ENCODE assay signal across 3 cellular contexts in genomic region chr17:61306003-61306402, GRCh38.
TF ChIP-seq lines count a peak whose summit lies in the region.

No MANE protein-coding gene starts in this region.

TF ChIP-seq in SK-N-SH, 30 proteins besides CTCF, POLR2A, EP300 and RAD21 (continued from another document):
- TF ChIP-seq TCF12 (IDR thresholded peaks at IDR 0.05) (peak; percentile 11; the same call in 1 of the 2 replicates), GATA2 (CRISPR knock-in tag; IDR thresholded peaks at IDR 0.05) (no peak), TAF1 (IDR thresholded peaks at IDR 0.05; ENCODE audit: borderline replicate concordance, low read depth, low read length) (no peak), CHD2 (IDR thresholded peaks at IDR 0.05; ENCODE audit: low read length, partially characterized antibody) (no peak), MAX (IDR thresholded peaks at IDR 0.05; ENCODE audit: low read depth) (no peak), MEF2A (IDR thresholded peaks at IDR 0.05; ENCODE audit: borderline replicate concordance, low read depth) (0 out of 2 replicates have a peak, but pooled peaks have one; percentile 4), SIN3A (IDR thresholded peaks at IDR 0.05; ENCODE audit: borderline replicate concordance, low read depth, low read length) (no peak), RFX5 (IDR thresholded peaks at IDR 0.05; ENCODE audit: low read length) (no peak), SMC3 (IDR thresholded peaks at IDR 0.05; ENCODE audit: low read depth, low read length) (no peak), REST (IDR thresholded peaks at IDR 0.05; ENCODE audit: low read depth, low read length) (no peak)
- TF ChIP-seq, protein P1, sequence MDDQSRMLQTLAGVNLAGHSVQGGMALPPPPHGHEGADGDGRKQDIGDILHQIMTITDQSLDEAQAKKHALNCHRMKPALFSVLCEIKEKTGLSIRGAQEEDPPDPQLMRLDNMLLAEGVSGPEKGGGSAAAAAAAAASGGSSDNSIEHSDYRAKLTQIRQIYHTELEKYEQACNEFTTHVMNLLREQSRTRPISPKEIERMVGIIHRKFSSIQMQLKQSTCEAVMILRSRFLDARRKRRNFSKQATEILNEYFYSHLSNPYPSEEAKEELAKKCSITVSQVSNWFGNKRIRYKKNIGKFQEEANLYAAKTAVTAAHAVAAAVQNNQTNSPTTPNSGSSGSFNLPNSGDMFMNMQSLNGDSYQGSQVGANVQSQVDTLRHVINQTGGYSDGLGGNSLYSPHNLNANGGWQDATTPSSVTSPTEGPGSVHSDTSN (IDR thresholded peaks at IDR 0.05): no peak

TF ChIP-seq in SK-N-SH treated with all-trans-retinoic acid at 6 μM for 48 hours, 23 proteins besides CTCF, POLR2A, EP300 and RAD21 (continued from another document):
- no peak for TF ChIP-seq BACH2 (CRISPR knock-in tag; IDR thresholded peaks at IDR 0.05; ENCODE audit: borderline replicate concordance)
- no peak for TF ChIP-seq TOX (CRISPR knock-in tag; IDR thresholded peaks at IDR 0.05; ENCODE audit: borderline replicate concordance)
- no peak for TF ChIP-seq ISL1 (CRISPR knock-in tag; IDR thresholded peaks at IDR 0.05)
- TF ChIP-seq, protein P2, sequence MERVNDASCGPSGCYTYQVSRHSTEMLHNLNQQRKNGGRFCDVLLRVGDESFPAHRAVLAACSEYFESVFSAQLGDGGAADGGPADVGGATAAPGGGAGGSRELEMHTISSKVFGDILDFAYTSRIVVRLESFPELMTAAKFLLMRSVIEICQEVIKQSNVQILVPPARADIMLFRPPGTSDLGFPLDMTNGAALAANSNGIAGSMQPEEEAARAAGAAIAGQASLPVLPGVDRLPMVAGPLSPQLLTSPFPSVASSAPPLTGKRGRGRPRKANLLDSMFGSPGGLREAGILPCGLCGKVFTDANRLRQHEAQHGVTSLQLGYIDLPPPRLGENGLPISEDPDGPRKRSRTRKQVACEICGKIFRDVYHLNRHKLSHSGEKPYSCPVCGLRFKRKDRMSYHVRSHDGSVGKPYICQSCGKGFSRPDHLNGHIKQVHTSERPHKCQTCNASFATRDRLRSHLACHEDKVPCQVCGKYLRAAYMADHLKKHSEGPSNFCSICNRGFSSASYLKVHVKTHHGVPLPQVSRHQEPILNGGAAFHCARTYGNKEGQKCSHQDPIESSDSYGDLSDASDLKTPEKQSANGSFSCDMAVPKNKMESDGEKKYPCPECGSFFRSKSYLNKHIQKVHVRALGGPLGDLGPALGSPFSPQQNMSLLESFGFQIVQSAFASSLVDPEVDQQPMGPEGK (CRISPR knock-in tag; IDR thresholded peaks at IDR 0.05; ENCODE audit: borderline replicate concordance): no peak
- no peak for TF ChIP-seq PPARA (CRISPR knock-in tag; IDR thresholded peaks at IDR 0.05; ENCODE audit: borderline replicate concordance)
- TF ChIP-seq ZFP3 (CRISPR knock-in tag; IDR thresholded peaks at IDR 0.05): no peak
- no peak for TF ChIP-seq CSRNP3 (CRISPR knock-in tag; IDR thresholded peaks at IDR 0.05)
- no peak for TF ChIP-seq ZC3H10 (CRISPR knock-in tag; IDR thresholded peaks at IDR 0.05)
- no peak for TF ChIP-seq ARNTL (CRISPR knock-in tag; IDR thresholded peaks at IDR 0.05; ENCODE audit: borderline replicate concordance, low read depth)
- TF ChIP-seq TSHZ2 (CRISPR knock-in tag; IDR thresholded peaks at IDR 0.05): no peak
- TF ChIP-seq SNAI2 (CRISPR knock-in tag; IDR thresholded peaks at IDR 0.05): no peak
- no peak for TF ChIP-seq OSR1 (CRISPR knock-in tag; IDR thresholded peaks at IDR 0.05)
- no peak for TF ChIP-seq RARB (CRISPR knock-in tag; IDR thresholded peaks at IDR 0.05)
- TF ChIP-seq POU6F1 (CRISPR knock-in tag; IDR thresholded peaks at IDR 0.05; ENCODE audit: borderline replicate concordance, low read depth): no peak

TF ChIP-seq in IMR-90, 13 proteins besides CTCF, POLR2A, EP300 and RAD21 (continued from another document):
- no peak for TF ChIP-seq MAZ (IDR thresholded peaks at IDR 0.05; ENCODE audit: borderline replicate concordance, low read depth, low read length)
- no peak for TF ChIP-seq MAFK (IDR thresholded peaks at IDR 0.05; ENCODE audit: low read depth, low read length)
- TF ChIP-seq USF2 (IDR thresholded peaks at IDR 0.05; ENCODE audit: low read depth, low read length): no peak
- TF ChIP-seq SMC3 (IDR thresholded peaks at IDR 0.05; ENCODE audit: low read depth, low read length): no peak
- no peak for TF ChIP-seq RCOR1 (IDR thresholded peaks at IDR 0.05; ENCODE audit: insufficient replicate concordance, low read length)
- TF ChIP-seq, protein P3, sequence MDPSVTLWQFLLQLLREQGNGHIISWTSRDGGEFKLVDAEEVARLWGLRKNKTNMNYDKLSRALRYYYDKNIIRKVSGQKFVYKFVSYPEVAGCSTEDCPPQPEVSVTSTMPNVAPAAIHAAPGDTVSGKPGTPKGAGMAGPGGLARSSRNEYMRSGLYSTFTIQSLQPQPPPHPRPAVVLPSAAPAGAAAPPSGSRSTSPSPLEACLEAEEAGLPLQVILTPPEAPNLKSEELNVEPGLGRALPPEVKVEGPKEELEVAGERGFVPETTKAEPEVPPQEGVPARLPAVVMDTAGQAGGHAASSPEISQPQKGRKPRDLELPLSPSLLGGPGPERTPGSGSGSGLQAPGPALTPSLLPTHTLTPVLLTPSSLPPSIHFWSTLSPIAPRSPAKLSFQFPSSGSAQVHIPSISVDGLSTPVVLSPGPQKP (IDR thresholded peaks at IDR 0.05; ENCODE audit: borderline replicate concordance, low read depth, low read length): no peak
- TF ChIP-seq CHD1 (IDR thresholded peaks at IDR 0.05; ENCODE audit: low read depth, low read length): no peak
- no peak for TF ChIP-seq MXI1 (IDR thresholded peaks at IDR 0.05; ENCODE audit: borderline replicate concordance, low read depth, low read length)
- TF ChIP-seq FOS (IDR thresholded peaks at IDR 0.05; ENCODE audit: low read depth, low read length): no peak
- no peak for TF ChIP-seq NFE2L2 (IDR thresholded peaks at IDR 0.05; ENCODE audit: low read depth, low read length)
- TF ChIP-seq CEBPB (IDR thresholded peaks at IDR 0.05; ENCODE audit: low read depth, low read length): no peak
